In the genomic region with DNA sequence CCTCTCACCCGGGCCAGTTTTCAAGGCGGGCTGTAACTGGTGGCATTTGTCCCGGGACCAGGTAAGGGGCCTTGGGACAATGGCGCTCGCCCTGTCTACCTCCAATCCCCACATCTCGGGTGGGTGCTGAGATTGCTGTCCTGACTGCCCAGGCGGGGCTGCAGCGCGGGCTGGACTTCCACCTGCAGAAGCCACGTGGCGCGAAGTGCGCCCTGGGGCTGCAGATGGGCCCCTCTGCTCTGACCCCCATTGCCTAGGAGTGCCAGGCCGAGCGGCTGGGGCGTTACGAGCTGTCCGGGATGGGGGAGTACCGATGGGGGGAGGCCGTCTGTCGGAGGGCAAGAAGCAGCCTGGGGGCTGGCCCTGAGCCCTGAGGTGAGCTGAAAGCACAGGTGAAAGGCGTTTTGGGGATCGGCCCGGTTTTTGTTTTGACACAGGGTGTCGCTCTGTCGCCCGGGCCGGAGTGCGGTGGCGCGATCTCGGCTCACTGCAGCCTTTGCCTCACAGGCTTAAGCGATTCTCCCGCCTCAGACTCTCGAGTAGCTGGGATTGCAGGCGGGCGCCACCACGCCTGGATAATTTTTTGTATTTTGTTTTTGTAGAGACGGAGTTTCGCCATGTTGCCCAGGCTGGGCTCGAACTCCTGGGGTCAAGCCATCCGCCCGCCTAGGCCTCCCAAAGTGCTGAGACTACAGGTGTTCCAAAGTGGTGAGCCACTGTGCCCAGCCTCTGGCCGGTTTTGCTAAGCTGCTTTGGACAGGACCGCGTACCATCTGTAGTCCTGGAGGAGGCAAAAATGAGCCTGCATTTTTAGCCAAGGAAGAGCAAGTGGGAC, we compare ENCODE assay signal across 7 cellular contexts.
DNase-seq lines count a peak whose midpoint lies in the region; ATAC-seq, FAIRE-seq and TF ChIP-seq lines count a peak whose summit lies in the region.

TSS of gene SFXN2 (plus strand) at position 16 of the 835 bp plus-strand sequence. CDS start 12,001 bp downstream, outside the sequence.

- H3K36me3 ChIP-seq in HEK293 (ENCODE audit: control insufficient read depth in 2 of 2, insufficient read depth in 1 of 2, low read length in 2 of 2) (peaks cover 0 to 3% of the 10 kb centered on the region in 2 experiments; a peak in 2 of 3 replicates), OCI-LY1 (ENCODE audit: insufficient read depth, low read length) (peaks cover 16% of the 10 kb centered on the region; the same call in 1 of the 2 replicates), iPS DF 6.9 (ENCODE audit: control insufficient read depth, insufficient read depth, low read length) (no peaks in the 10 kb centered on the region)

- DNase-seq in GM18507 (ENCODE audit: extremely low spot score, insufficient read length, low read depth): no peak
- peak; percentile 57 for DNase-seq in activated naive CD4-positive, alpha-beta T cell treated with Interleukin-2 at 50 U/mL for 16 hours
- DNase-seq in iPS DF 6.9 (ENCODE audit: low read depth, low spot score): no peak
- peak; percentile 29 to 33 for DNase-seq in stimulated activated CD4-positive, alpha-beta T cell treated with anti-CD3 and anti-CD28 coated beads, Interleukin-15, amount 100 ng/mL, for 48 hours (ENCODE audit: low read depth in 2 of 2)

- H3F3A ChIP-seq in OCI-LY1 (ENCODE audit: insufficient read depth, low read length): no peaks in the 10 kb centered on the region

- FAIRE-seq in GM18507 (lab: Jason Lieb, UNC): peak; percentile 24

- peak within 1 kb of the TSS; percentile 92 for H3K4me2 ChIP-seq in OCI-LY1 (ENCODE audit: low read length)

- H3K4me3 ChIP-seq in HEK293 (ENCODE audit: low read depth, low read length) (peak within 1 kb of the TSS; percentile 65), OCI-LY1 (ENCODE audit: low read depth, low read length, poor library complexity, severe bottlenecking) (peak within 1 kb of the TSS; percentile 93), iPS DF 6.9 (ENCODE audit: low read length) (peak within 1 kb of the TSS; percentile 73; the same call in 1 of the 2 replicates)

- H3K9me2 ChIP-seq in OCI-LY1 (ENCODE audit: low read depth, low read length): no peaks in the 10 kb centered on the region

- H3K9me3 ChIP-seq in HEK293 (ENCODE audit: control insufficient read depth, insufficient read depth, low read depth, low read length): no peaks in the 10 kb centered on the region
- no peaks in the 10 kb centered on the region for H3K9me3 ChIP-seq in OCI-LY1 (ENCODE audit: low read length)
- H3K9me3 ChIP-seq in iPS DF 6.9 (ENCODE audit: control insufficient read depth, insufficient read depth, low read length): no peaks in the 10 kb centered on the region

- POLR2A ChIA-PET in HEK293 (lab: Yijun Ruan, JAX): interaction anchor here (0.6 to 2.9 kb wide), 15 partner anchors 13 to 478 kb away, joined by 3 to 24 read pairs (median 5); partner anchors contain the start of genes ACTR1A, CNNM2, CYP17A1 and TRIM8

- H4K20me1 ChIP-seq in OCI-LY1 (ENCODE audit: insufficient read depth, low read length): no peaks in the 10 kb centered on the region

- H3K27me3 ChIP-seq in OCI-LY1 (ENCODE audit: insufficient read depth, low read length) (no peaks in the 10 kb centered on the region), iPS DF 6.9 (ENCODE audit: control insufficient read depth, insufficient read depth, low read length) (no peaks in the 10 kb centered on the region)

- no peak within 1 kb of the TSS for H2AFZ ChIP-seq in OCI-LY1 (ENCODE audit: low read length)

- peak within 1 kb of the TSS; percentile 85 for H3K9ac ChIP-seq in OCI-LY1 (ENCODE audit: low read length)

- ATAC-seq in GM21717 (IDR thresholded peaks at IDR 0.05; ENCODE audit: unreplicated experiment): no peak

- H3K4me1 ChIP-seq in HEK293 (ENCODE audit: control insufficient read depth, insufficient read depth, low read length): peaks cover 24% of the 10 kb centered on the region
- peaks cover 62% of the 10 kb centered on the region for H3K4me1 ChIP-seq in OCI-LY1 (ENCODE audit: insufficient read depth, low read length, severe bottlenecking)
- peaks cover 4% of the 10 kb centered on the region; the same call in 1 of the 2 replicates for H3K4me1 ChIP-seq in iPS DF 6.9 (ENCODE audit: control insufficient read depth, insufficient read depth, low read length)

- TF ChIP-seq CTCF in HEK293 (tag by site-specific recombination; IDR thresholded peaks at IDR 0.05) (peak; percentile 95), OCI-LY1 (IDR thresholded peaks at IDR 0.05; ENCODE audit: low read length) (peak; percentile 29; the same call in 1 of the 2 replicates)

- peaks cover 7% of the 10 kb centered on the region; the same call in 1 of the 2 replicates for H3K79me2 ChIP-seq in OCI-LY1 (ENCODE audit: insufficient read depth, low read length)

- H3K27ac ChIP-seq in HEK293 (ENCODE audit: extremely low read depth, low read depth, low read length): peak within 1 kb of the TSS; percentile 83
- peak within 1 kb of the TSS; percentile 62 for H3K27ac ChIP-seq in OCI-LY1 (ENCODE audit: low read depth, low read length, poor library complexity, severe bottlenecking)
- H3K27ac ChIP-seq in iPS DF 6.9 (ENCODE audit: low read length): no peak within 1 kb of the TSS

- CTCF ChIA-PET in HEK293 (lab: Yijun Ruan, JAX): interaction anchor here (0.6 to 6.7 kb wide), 6 partner anchors 10 to 162 kb away, joined by 3 to 57 read pairs (median 4); no protein-coding TSS in a partner anchor

- no CpG with 5 or more reads among the region's 46 CpGs for WGBS in iPS DF 6.9 (ENCODE audit: insufficient coverage, insufficient read length)

TF ChIP-seq in HEK293, 187 proteins besides CTCF, POLR2A, EP300 and RAD21 (continues in another document):
- no peak for TF ChIP-seq TRIM28 (IDR thresholded peaks at IDR 0.05; ENCODE audit: borderline replicate concordance, low read length)
- peak; percentile 86 for TF ChIP-seq ZNF600 (tag by site-specific recombination; IDR thresholded peaks at IDR 0.05)
- peak; percentile 96 for TF ChIP-seq GLIS2 (tag by site-specific recombination; IDR thresholded peaks at IDR 0.05)
- TF ChIP-seq RBAK (tag by site-specific recombination; IDR thresholded peaks at IDR 0.05): no peak
- peak; percentile 79 for TF ChIP-seq KLF9 (tag by site-specific recombination; IDR thresholded peaks at IDR 0.05; ENCODE audit: low read depth)
- TF ChIP-seq ZNF843 (tag by site-specific recombination; IDR thresholded peaks at IDR 0.05): peak; percentile 60; the same call in 1 of the 2 replicates
- TF ChIP-seq ZFP69B (tag by site-specific recombination; IDR thresholded peaks at IDR 0.05): peak; percentile 97
- TF ChIP-seq ZNF10 (tag by site-specific recombination; IDR thresholded peaks at IDR 0.05): no peak
- no peak for TF ChIP-seq ZNF514 (tag by site-specific recombination; IDR thresholded peaks at IDR 0.05)
- TF ChIP-seq ZNF292 (tag by site-specific recombination; IDR thresholded peaks at IDR 0.05; ENCODE audit: borderline replicate concordance, low read depth): no peak
- TF ChIP-seq HOXA7 (CRISPR knock-in tag; IDR thresholded peaks at IDR 0.05; ENCODE audit: borderline replicate concordance): no peak
- peak; percentile 68 for TF ChIP-seq ZXDB (tag by site-specific recombination; IDR thresholded peaks at IDR 0.05)
- TF ChIP-seq, protein P1, sequence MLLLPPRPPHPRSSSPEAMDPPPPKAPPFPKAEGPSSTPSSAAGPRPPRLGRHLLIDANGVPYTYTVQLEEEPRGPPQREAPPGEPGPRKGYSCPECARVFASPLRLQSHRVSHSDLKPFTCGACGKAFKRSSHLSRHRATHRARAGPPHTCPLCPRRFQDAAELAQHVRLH (tag by site-specific recombination; IDR thresholded peaks at IDR 0.05): no peak
- TF ChIP-seq KLF7 (tag by site-specific recombination; IDR thresholded peaks at IDR 0.05; ENCODE audit: borderline replicate concordance): peak; percentile 50; the same call in 1 of the 2 replicates
- TF ChIP-seq ZNF24 (tag by site-specific recombination; IDR thresholded peaks at IDR 0.05): peak; percentile 79; the same call in 1 of the 2 replicates
- TF ChIP-seq, protein P2, sequence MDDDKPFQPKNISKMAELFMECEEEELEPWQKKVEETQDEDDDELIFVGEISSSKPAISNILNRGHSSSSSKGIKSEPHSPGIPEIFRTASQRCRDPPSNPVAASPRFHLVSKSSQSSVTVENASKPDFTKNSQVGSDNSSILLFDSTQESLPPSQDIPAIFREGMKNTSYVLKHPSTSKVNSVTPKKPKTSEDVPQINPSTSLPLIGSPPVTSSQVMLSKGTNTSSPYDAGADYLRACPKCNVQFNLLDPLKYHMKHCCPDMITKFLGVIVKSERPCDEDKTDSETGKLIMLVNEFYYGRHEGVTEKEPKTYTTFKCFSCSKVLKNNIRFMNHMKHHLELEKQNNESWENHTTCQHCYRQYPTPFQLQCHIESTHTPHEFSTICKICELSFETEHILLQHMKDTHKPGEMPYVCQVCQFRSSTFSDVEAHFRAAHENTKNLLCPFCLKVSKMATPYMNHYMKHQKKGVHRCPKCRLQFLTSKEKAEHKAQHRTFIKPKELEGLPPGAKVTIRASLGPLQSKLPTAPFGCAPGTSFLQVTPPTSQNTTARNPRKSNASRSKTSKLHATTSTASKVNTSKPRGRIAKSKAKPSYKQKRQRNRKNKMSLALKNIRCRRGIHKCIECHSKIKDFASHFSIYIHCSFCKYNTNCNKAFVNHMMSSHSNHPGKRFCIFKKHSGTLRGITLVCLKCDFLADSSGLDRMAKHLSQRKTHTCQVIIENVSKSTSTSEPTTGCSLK (tag by site-specific recombination; IDR thresholded peaks at IDR 0.05): no peak
- TF ChIP-seq, protein P3, sequence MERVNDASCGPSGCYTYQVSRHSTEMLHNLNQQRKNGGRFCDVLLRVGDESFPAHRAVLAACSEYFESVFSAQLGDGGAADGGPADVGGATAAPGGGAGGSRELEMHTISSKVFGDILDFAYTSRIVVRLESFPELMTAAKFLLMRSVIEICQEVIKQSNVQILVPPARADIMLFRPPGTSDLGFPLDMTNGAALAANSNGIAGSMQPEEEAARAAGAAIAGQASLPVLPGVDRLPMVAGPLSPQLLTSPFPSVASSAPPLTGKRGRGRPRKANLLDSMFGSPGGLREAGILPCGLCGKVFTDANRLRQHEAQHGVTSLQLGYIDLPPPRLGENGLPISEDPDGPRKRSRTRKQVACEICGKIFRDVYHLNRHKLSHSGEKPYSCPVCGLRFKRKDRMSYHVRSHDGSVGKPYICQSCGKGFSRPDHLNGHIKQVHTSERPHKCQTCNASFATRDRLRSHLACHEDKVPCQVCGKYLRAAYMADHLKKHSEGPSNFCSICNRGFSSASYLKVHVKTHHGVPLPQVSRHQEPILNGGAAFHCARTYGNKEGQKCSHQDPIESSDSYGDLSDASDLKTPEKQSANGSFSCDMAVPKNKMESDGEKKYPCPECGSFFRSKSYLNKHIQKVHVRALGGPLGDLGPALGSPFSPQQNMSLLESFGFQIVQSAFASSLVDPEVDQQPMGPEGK (tag by site-specific recombination; IDR thresholded peaks at IDR 0.05): peak; percentile 66
- peak; percentile 72; the same call in 1 of the 2 replicates for TF ChIP-seq YY1 (tag by site-specific recombination; IDR thresholded peaks at IDR 0.05)
- TF ChIP-seq ZNF391 (tag by site-specific recombination; IDR thresholded peaks at IDR 0.05; ENCODE audit: borderline replicate concordance, low read depth): peak; percentile 58; the same call in 1 of the 2 replicates

Comparison
In these comparisons a context has a peak if more than half of its experiments do, and no peak if none do; other contexts are left out.
1. DNase-seq: peak in activated naive CD4-positive, alpha-beta T cell treated with Interleukin-2 at 50 U/mL for 16 hours (single experiment) and stimulated activated CD4-positive, alpha-beta T cell treated with anti-CD3 and anti-CD28 coated beads, Interleukin-15, amount 100 ng/mL, for 48 hours (2 of 2); none in GM18507 (single experiment) and iPS DF 6.9 (single experiment).
2. Peak in every context shown above with its lines, with median percentiles within 50 percentile points of each other: H3K4me3 ChIP-seq.